In genomic region chr20:60820918-60821317, GRCh38 we compare ENCODE assay signal across 27 cellular contexts.
A peak's percentile ranks its signal among the peaks of the same experiment; 100 is the strongest.
DNase-seq lines count a peak whose midpoint lies in the region; ATAC-seq and TF ChIP-seq lines count a peak whose summit lies in the region.
"Had no signal": no experiment of that assay in that cellular context is flagged by ENCODE, and none has a peak within 500 bp of the region (broad histone marks: within the 10 kb centered on the region; RNA-seq: fewer than 3 reads in every experiment).

No MANE protein-coding gene starts in this region.

- H3K27me3 Mint-ChIP-seq in activated CD4-positive, alpha-beta T cell treated with anti-CD3 and anti-CD28 coated beads for 36 hours, result peaks cover 24% of the 10 kb centered on the region
- peaks cover 18% of the 10 kb centered on the region for H3K27me3 Mint-ChIP-seq in stimulated activated naive CD8-positive, alpha-beta T cell treated with anti-CD3 and anti-CD28 coated beads, Interleukin-15, amount 100 ng/mL, for 72 hours
- peaks cover 2% of the 10 kb centered on the region for H3K27me3 Mint-ChIP-seq in activated CD4-positive, alpha-beta memory T cell treated with anti-CD3 and anti-CD28 coated beads, Interleukin-2, amount 10 ng/mL, durations not matched to agents 7 days and 5 days
- no peaks in the 10 kb centered on the region for H3K27me3 Mint-ChIP-seq in stimulated activated memory B cell treated with anti-CD40 and anti-IgM and Interleukin-4, amounts not matched to agents 10 μg/mL and 1 μg/mL and 100 μg/mL, for 72 hours

- H3K9me3 Mint-ChIP-seq in activated CD4-positive, alpha-beta T cell treated with anti-CD3 and anti-CD28 coated beads for 36 hours (ENCODE audit: low read depth), result peaks cover 3% of the 10 kb centered on the region
- H3K9me3 Mint-ChIP-seq in stimulated activated naive CD8-positive, alpha-beta T cell treated with anti-CD3 and anti-CD28 coated beads, Interleukin-15, amount 100 ng/mL, for 72 hours, result peaks cover 6 to 17% of the 10 kb centered on the region in 2 donors
- H3K9me3 Mint-ChIP-seq in activated CD4-positive, alpha-beta memory T cell treated with anti-CD3 and anti-CD28 coated beads, Interleukin-2, amount 10 ng/mL, durations not matched to agents 7 days and 5 days, result peaks cover 14% of the 10 kb centered on the region
- no peaks in the 10 kb centered on the region for H3K9me3 Mint-ChIP-seq in stimulated activated memory B cell treated with anti-CD40 and anti-IgM and Interleukin-4, amounts not matched to agents 10 μg/mL and 1 μg/mL and 100 μg/mL, for 72 hours
- H3K9me3 Mint-ChIP-seq: activated T-helper 2 cell treated with anti-CD3 and anti-CD28 coated beads, Interferon-gamma antibody, Interleukin-2, Interleukin-4, amounts not matched to agents 10 μg/mL and 5 μg/mL and 100 μg/mL, durations not matched to agents 14 hours and 24 hours and 36 hours; CD8-positive, alpha-beta T cell had no signal

- no peak overlapping the region for H3K4me3 ChIP-seq in psoas muscle
- H3K4me3 ChIP-seq in lower leg skin (ENCODE audit: low read depth, poor library complexity, severe bottlenecking), result no peak overlapping the region
- H3K4me3 ChIP-seq: A549, GM23248, hepatocyte, lower lobe of right lung, thoracic aorta had no signal

- peaks cover 9% of the 10 kb centered on the region for H3K4me1 Mint-ChIP-seq in activated CD4-positive, alpha-beta T cell treated with anti-CD3 and anti-CD28 coated beads for 36 hours
- H3K4me1 Mint-ChIP-seq in stimulated activated naive CD8-positive, alpha-beta T cell treated with anti-CD3 and anti-CD28 coated beads, Interleukin-15, amount 100 ng/mL, for 72 hours, result peaks cover 9% of the 10 kb centered on the region
- peaks cover 7% of the 10 kb centered on the region for H3K4me1 Mint-ChIP-seq in activated CD4-positive, alpha-beta memory T cell treated with anti-CD3 and anti-CD28 coated beads, Interleukin-2, amount 10 ng/mL, durations not matched to agents 7 days and 5 days
- no peaks in the 10 kb centered on the region for H3K4me1 Mint-ChIP-seq in stimulated activated memory B cell treated with anti-CD40 and anti-IgM and Interleukin-4, amounts not matched to agents 10 μg/mL and 1 μg/mL and 100 μg/mL, for 72 hours
- H3K4me1 Mint-ChIP-seq: naive B cell had no signal

- TF ChIP-seq CTCF in psoas muscle (IDR thresholded peaks at IDR 0.05) (no peak), lower leg skin (IDR thresholded peaks at IDR 0.05) (no peak)

- CTCF ChIA-PET in activated CD4-positive, alpha-beta T cell treated with anti-CD3 and anti-CD28 coated beads for 36 hours (lab: Charles Lee), result interaction anchor here (0.7 kb wide), 1 partner anchor 480 kb away, joined by 3 read pairs; no protein-coding TSS in a partner anchor
- CTCF ChIA-PET in activated CD4-positive, alpha-beta memory T cell treated with anti-CD3 and anti-CD28 coated beads, Interleukin-2, amount 10 ng/mL, durations not matched to agents 7 days and 5 days (lab: Charles Lee), result no interaction called here

- no peaks in the 10 kb centered on the region for H3K27me3 ChIP-seq in psoas muscle (ENCODE audit: insufficient read depth in 3 of 3, low read length in 2 of 3)
- H3K27me3 ChIP-seq: hepatocyte had no signal

- POLR2A ChIA-PET in activated CD4-positive, alpha-beta T cell treated with anti-CD3 and anti-CD28 coated beads for 36 hours (lab: Charles Lee), result no interaction called here
- POLR2A ChIA-PET in activated CD4-positive, alpha-beta memory T cell treated with anti-CD3 and anti-CD28 coated beads, Interleukin-2, amount 10 ng/mL, durations not matched to agents 7 days and 5 days (lab: Charles Lee), result no interaction called here

- peak; percentile 45 for DNase-seq in activated CD4-positive, alpha-beta T cell treated with anti-CD3 and anti-CD28 coated beads for 36 hours
- DNase-seq in activated CD4-positive, alpha-beta T cell treated with anti-CD3 and anti-CD28 coated beads for 4 hours, result no peak
- DNase-seq in stimulated activated naive CD8-positive, alpha-beta T cell treated with anti-CD3 and anti-CD28 coated beads, Interleukin-15, amount 100 ng/mL, for 72 hours, result peak in 1 of 2 donors; percentile 14
- DNase-seq in stimulated activated naive CD8-positive, alpha-beta T cell treated with anti-CD3 and anti-CD28 coated beads, Interleukin-15, Interleukin-2, amounts not matched to agents 100 U/mL and 50 U/mL, for 24 hours, result no peak
- peak; percentile 19 for DNase-seq in activated CD4-positive, alpha-beta memory T cell treated with anti-CD3 and anti-CD28 coated beads, Interleukin-2, amount 10 ng/mL, durations not matched to agents 7 days and 5 days
- DNase-seq in psoas muscle (no peak), lower leg skin (ENCODE audit: low spot score in 2 of 2) (no peak)
- DNase-seq: activated naive CD8-positive, alpha-beta T cell treated with anti-CD3 and anti-CD28 coated beads, Interleukin-2, amount 10 ng/mL, durations not matched to agents 7 days and 5 days; aorta; GM23248; lower lobe of right lung; midbrain; naive B cell; NCI-H1105; NCI-H187; NCI-H2171; Right ventricle myocardium superior; stimulated activated CD4-positive, alpha-beta T cell treated with anti-CD3 and anti-CD28 coated beads, Interleukin-12 subunit alpha, Interleukin-12 subunit beta, amount 100 ng/mL, for 4 hours had no signal

- H3K36me3 ChIP-seq in psoas muscle (ENCODE audit: insufficient read depth in 1 of 2, low read depth in 1 of 2), result no peaks in the 10 kb centered on the region
- H3K36me3 ChIP-seq: lower lobe of right lung, thoracic aorta had no signal

- H3K36me3 Mint-ChIP-seq in activated CD4-positive, alpha-beta T cell treated with anti-CD3 and anti-CD28 coated beads for 36 hours (ENCODE audit: low read depth), result no peaks in the 10 kb centered on the region
- no peaks in the 10 kb centered on the region for H3K36me3 Mint-ChIP-seq in activated CD4-positive, alpha-beta memory T cell treated with anti-CD3 and anti-CD28 coated beads, Interleukin-2, amount 10 ng/mL, durations not matched to agents 7 days and 5 days (ENCODE audit: low read depth)
- H3K36me3 Mint-ChIP-seq in stimulated activated memory B cell treated with anti-CD40 and anti-IgM and Interleukin-4, amounts not matched to agents 10 μg/mL and 1 μg/mL and 100 μg/mL, for 72 hours, result no peaks in the 10 kb centered on the region
- H3K36me3 Mint-ChIP-seq: activated naive CD8-positive, alpha-beta T cell treated with anti-CD3 and anti-CD28 coated beads, Interleukin-2, amount 10 ng/mL, durations not matched to agents 7 days and 5 days; CD8-positive, alpha-beta T cell; naive B cell had no signal

- no peak overlapping the region for H3K27ac Mint-ChIP-seq in activated CD4-positive, alpha-beta T cell treated with anti-CD3 and anti-CD28 coated beads for 36 hours
- peak overlapping the region in 1 of 2 donors; percentile 4 for H3K27ac Mint-ChIP-seq in stimulated activated naive CD8-positive, alpha-beta T cell treated with anti-CD3 and anti-CD28 coated beads, Interleukin-15, amount 100 ng/mL, for 72 hours
- H3K27ac Mint-ChIP-seq in activated CD4-positive, alpha-beta memory T cell treated with anti-CD3 and anti-CD28 coated beads, Interleukin-2, amount 10 ng/mL, durations not matched to agents 7 days and 5 days, result no peak overlapping the region
- no peak overlapping the region for H3K27ac Mint-ChIP-seq in stimulated activated memory B cell treated with anti-CD40 and anti-IgM and Interleukin-4, amounts not matched to agents 10 μg/mL and 1 μg/mL and 100 μg/mL, for 72 hours
- H3K27ac Mint-ChIP-seq: activated T-helper 2 cell treated with anti-CD3 and anti-CD28 coated beads, Interferon-gamma antibody, Interleukin-2, Interleukin-4, amounts not matched to agents 10 μg/mL and 5 μg/mL and 100 μg/mL, durations not matched to agents 14 hours and 24 hours and 36 hours; CD8-positive, alpha-beta T cell; naive B cell; stimulated activated naive CD8-positive, alpha-beta T cell treated with anti-CD3 and anti-CD28 coated beads, Interleukin-15, Interleukin-2, amounts not matched to agents 100 ng/mL and 50 ng/mL, for 24 hours; T-helper 1 cell treated with Interleukin-12 subunit alpha and Interleukin-12 subunit beta and Interleukin-4 antibody, amounts not matched to agents 30 μg/mL and 1 μg/mL, for 36 hours had no signal

- peak; percentile 58 for ATAC-seq in activated CD4-positive, alpha-beta T cell treated with anti-CD3 and anti-CD28 coated beads for 36 hours
- ATAC-seq in stimulated activated naive CD8-positive, alpha-beta T cell treated with anti-CD3 and anti-CD28 coated beads, Interleukin-15, amount 100 ng/mL, for 72 hours, result peak; percentile 76
- no peak for ATAC-seq in stimulated activated naive CD8-positive, alpha-beta T cell treated with anti-CD3 and anti-CD28 coated beads, Interleukin-15, Interleukin-2, amounts not matched to agents 100 U/mL and 50 U/mL, for 24 hours
- ATAC-seq in psoas muscle, result no peak
- no peak for ATAC-seq in stimulated activated memory B cell treated with anti-CD40 and anti-IgM and Interleukin-4, amounts not matched to agents 10 μg/mL and 1 μg/mL and 100 μg/mL, for 72 hours
- ATAC-seq: A549; CD8-positive, alpha-beta T cell; lower lobe of right lung; SK-N-SH treated with all-trans-retinoic acid at 6 μM for 48 hours had no signal

- H3K4me3 Mint-ChIP-seq in activated CD4-positive, alpha-beta T cell treated with anti-CD3 and anti-CD28 coated beads for 36 hours, result no peak overlapping the region
- H3K4me3 Mint-ChIP-seq in stimulated activated naive CD8-positive, alpha-beta T cell treated with anti-CD3 and anti-CD28 coated beads, Interleukin-15, amount 100 ng/mL, for 72 hours, result no peak overlapping the region
- no peak overlapping the region for H3K4me3 Mint-ChIP-seq in activated CD4-positive, alpha-beta memory T cell treated with anti-CD3 and anti-CD28 coated beads, Interleukin-2, amount 10 ng/mL, durations not matched to agents 7 days and 5 days
- no peak overlapping the region for H3K4me3 Mint-ChIP-seq in stimulated activated memory B cell treated with anti-CD40 and anti-IgM and Interleukin-4, amounts not matched to agents 10 μg/mL and 1 μg/mL and 100 μg/mL, for 72 hours
- H3K4me3 Mint-ChIP-seq: activated naive CD8-positive, alpha-beta T cell treated with anti-CD3 and anti-CD28 coated beads, Interleukin-2, amount 10 ng/mL, durations not matched to agents 7 days and 5 days; CD8-positive, alpha-beta T cell; naive B cell; stimulated activated naive CD8-positive, alpha-beta T cell treated with anti-CD3 and anti-CD28 coated beads, Interleukin-15, Interleukin-2, amounts not matched to agents 100 ng/mL and 50 ng/mL, for 24 hours; T-helper 1 cell treated with Interleukin-12 subunit alpha and Interleukin-12 subunit beta and Interleukin-4 antibody, amounts not matched to agents 30 μg/mL and 1 μg/mL, for 36 hours had no signal

- 84 to 92% (median 88%) methylated on average over 5 of the region's 5 CpGs for WGBS in psoas muscle, 3 donors
- 72 to 80% methylated on average over 5 of the region's 5 CpGs for WGBS in lower leg skin, 2 donors

- intact Hi-C loops in activated CD4-positive, alpha-beta T cell treated with anti-CD3 and anti-CD28 coated beads for 36 hours (cut with DNase I, micrococcal nuclease), result no loop called here
- intact Hi-C loops in psoas muscle (cut with DNase I), result no loop called here
- intact Hi-C loops in lower leg skin (cut with DNase I; ENCODE audit: low total_unique reads), result no loop called here

- H3K4me1 ChIP-seq in psoas muscle, result no peaks in the 10 kb centered on the region
- H3K4me1 ChIP-seq: A549, lower lobe of right lung had no signal

- TF ChIP-seq POLR2A in lower leg skin (IDR thresholded peaks at IDR 0.05), result no peak

- H3K9me3 ChIP-seq in psoas muscle, result no peaks in the 10 kb centered on the region
- H3K9me3 ChIP-seq: lower lobe of right lung, thoracic aorta had no signal

- H3K27ac ChIP-seq in psoas muscle, result no peak overlapping the region
- H3K27ac ChIP-seq: A549, GM23248, hepatocyte, lower lobe of right lung, thoracic aorta had no signal

Comparison
In these comparisons a context has a peak if more than half of its experiments do, and no peak if none do; other contexts are left out.
1. ATAC-seq: peak in activated CD4-positive, alpha-beta T cell treated with anti-CD3 and anti-CD28 coated beads for 36 hours (single experiment) and stimulated activated naive CD8-positive, alpha-beta T cell treated with anti-CD3 and anti-CD28 coated beads, Interleukin-15, amount 100 ng/mL, for 72 hours (single experiment); none in stimulated activated naive CD8-positive, alpha-beta T cell treated with anti-CD3 and anti-CD28 coated beads, Interleukin-15, Interleukin-2, amounts not matched to agents 100 U/mL and 50 U/mL, for 24 hours (single experiment), psoas muscle (0 of 4) and stimulated activated memory B cell treated with anti-CD40 and anti-IgM and Interleukin-4, amounts not matched to agents 10 μg/mL and 1 μg/mL and 100 μg/mL, for 72 hours (single experiment).
2. DNase-seq: peak in activated CD4-positive, alpha-beta T cell treated with anti-CD3 and anti-CD28 coated beads for 36 hours (single experiment) and activated CD4-positive, alpha-beta memory T cell treated with anti-CD3 and anti-CD28 coated beads, Interleukin-2, amount 10 ng/mL, durations not matched to agents 7 days and 5 days (single experiment); none in activated CD4-positive, alpha-beta T cell treated with anti-CD3 and anti-CD28 coated beads for 4 hours (0 of 2), stimulated activated naive CD8-positive, alpha-beta T cell treated with anti-CD3 and anti-CD28 coated beads, Interleukin-15, Interleukin-2, amounts not matched to agents 100 U/mL and 50 U/mL, for 24 hours (single experiment), psoas muscle (0 of 2) and lower leg skin (0 of 2).